ENCODE assay signal across 1 cellular context in genomic region chr4:4320951-4321714, GRCh38.
TF ChIP-seq lines count a peak whose summit lies in the region.

No MANE protein-coding gene starts in this region.

TF ChIP-seq in GM23338, 12 proteins besides CTCF, POLR2A, EP300 and RAD21 (continued from another document):
- TF ChIP-seq ZNF462 (CRISPR knock-in tag; IDR thresholded peaks at IDR 0.05) = no peak
- TF ChIP-seq ZNF331 (CRISPR knock-in tag; IDR thresholded peaks at IDR 0.05; ENCODE audit: low read depth) = no peak
- no peak for TF ChIP-seq STAT1 (IDR thresholded peaks at IDR 0.05; ENCODE audit: unreplicated experiment)
- no peak for TF ChIP-seq CREB1 (CRISPR knock-in tag; IDR thresholded peaks at IDR 0.05; ENCODE audit: low read depth)
- TF ChIP-seq ETS1 (IDR thresholded peaks at IDR 0.05) = no peak
- TF ChIP-seq EZH2 (IDR thresholded peaks at IDR 0.05; ENCODE audit: low read depth, unreplicated experiment) = no peak
- no peak for TF ChIP-seq REST (IDR thresholded peaks at IDR 0.05; ENCODE audit: unreplicated experiment)
- no peak for TF ChIP-seq JUNB (IDR thresholded peaks at IDR 0.05; ENCODE audit: unreplicated experiment)
- TF ChIP-seq POLR2AphosphoS5 (IDR thresholded peaks at IDR 0.05; ENCODE audit: low read depth) = no peak
- no peak for TF ChIP-seq EZH2phosphoT487 (IDR thresholded peaks at IDR 0.05; ENCODE audit: unreplicated experiment)
